9 cellular contexts compared by ENCODE assay signal in the genomic region with DNA sequence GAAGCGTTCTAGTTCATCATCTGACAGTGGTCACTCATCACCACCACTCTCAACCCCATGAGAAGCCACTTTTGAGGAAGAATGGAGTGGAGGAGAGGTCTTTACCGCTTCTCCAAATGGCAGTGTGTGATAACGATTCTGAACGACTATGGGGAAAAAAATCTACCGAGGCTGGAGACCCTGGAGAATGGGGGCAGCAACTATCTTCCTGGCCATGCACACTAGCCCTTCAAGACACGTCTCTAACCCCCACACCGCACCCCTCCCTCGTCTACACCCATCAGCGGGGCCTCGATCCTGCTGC. TPM values are rescaled to one million over a fixed set of nuclear protein-coding genes. Genes with fewer than 3 reads are reported as not detected.
A peak's percentile ranks its signal among the peaks of the same experiment; 100 is the strongest.
DNase-seq lines count a peak whose midpoint lies in the region; ATAC-seq and TF ChIP-seq lines count a peak whose summit lies in the region.
"Had no signal": no experiment of that assay in that cellular context is flagged by ENCODE, and none has a peak within 500 bp of the region (broad histone marks: within the 10 kb centered on the region; RNA-seq: fewer than 3 reads in every experiment).

No MANE protein-coding gene starts in this region.

- 1 to 2% methylated on average over 10 of the region's 10 CpGs for WGBS in esophagus squamous epithelium, 2 donors

- no peaks in the 10 kb centered on the region for H3K27me3 ChIP-seq in RWPE2 (ENCODE audit: insufficient read depth, poor library complexity, severe bottlenecking)
- H3K27me3 ChIP-seq in esophagus squamous epithelium, result no peaks in the 10 kb centered on the region
- H3K27me3 ChIP-seq in neutrophil, result no peaks in the 10 kb centered on the region

- H3K4me1 ChIP-seq in RWPE2 (ENCODE audit: insufficient read depth, poor library complexity, severe bottlenecking) (peaks cover 4% of the 10 kb centered on the region), esophagus squamous epithelium (peaks cover 7 to 20% (median 8%) of the 10 kb centered on the region in 3 donors), neutrophil (ENCODE audit: control insufficient read depth in 1 of 2, insufficient read depth in 1 of 2, low read depth in 1 of 2, low read length in 1 of 2) (peaks cover 50 to 51% of the 10 kb centered on the region in 2 experiments)

- peaks cover 8% of the 10 kb centered on the region for H3K36me3 ChIP-seq in RWPE2 (ENCODE audit: low read depth)
- peaks cover 7 to 36% (median 7%) of the 10 kb centered on the region in 3 donors for H3K36me3 ChIP-seq in esophagus squamous epithelium
- H3K36me3 ChIP-seq in neutrophil, result peaks cover 28% of the 10 kb centered on the region

- H3K27ac ChIP-seq in 22Rv1 (peak overlapping the region; percentile 82), RWPE2 (ENCODE audit: poor library complexity, severe bottlenecking) (peak overlapping the region; percentile 52), esophagus squamous epithelium (peak overlapping the region; percentile 80 to 90 (median 86)), neutrophil (peak overlapping the region; percentile 89)

- H3K9me3 ChIP-seq in RWPE2 (ENCODE audit: severe bottlenecking), result no peaks in the 10 kb centered on the region
- H3K9me3 ChIP-seq in esophagus squamous epithelium, result no peaks in the 10 kb centered on the region
- H3K9me3 ChIP-seq in neutrophil, result no peaks in the 10 kb centered on the region

- ATAC-seq in GM19455 (IDR thresholded peaks at IDR 0.05; ENCODE audit: unreplicated experiment) (peak; percentile 22), RWPE2 (ENCODE audit: low read depth) (peak; percentile 28), HG02970 (IDR thresholded peaks at IDR 0.05; ENCODE audit: low FRiP score, unreplicated experiment) (no peak), GM18517 (IDR thresholded peaks at IDR 0.05; ENCODE audit: unreplicated experiment) (no peak)

- intact Hi-C loops in esophagus squamous epithelium (cut with DNase I), result loop anchor here (10.0 kb wide), 1 partner anchor 48 kb away; no protein-coding TSS in a partner anchor

- no peak for TF ChIP-seq CTCF in 22Rv1 (IDR thresholded peaks at IDR 0.05)
- TF ChIP-seq CTCF in RWPE2 (IDR thresholded peaks at IDR 0.05; ENCODE audit: poor library complexity, severe bottlenecking), result no peak
- no peak for TF ChIP-seq CTCF in esophagus squamous epithelium (IDR thresholded peaks at IDR 0.05)
- TF ChIP-seq CTCF in neutrophil (IDR thresholded peaks at IDR 0.05), result no peak

- H3K4me3 ChIP-seq in RWPE2 (ENCODE audit: severe bottlenecking) (peak overlapping the region; percentile 66), esophagus squamous epithelium (peak overlapping the region; percentile 68 to 89 (median 76)), neutrophil (ENCODE audit: low read depth in 1 of 2, low read length in 1 of 2) (peak overlapping the region; percentile 78 to 82)

- TF ChIP-seq POLR2A in esophagus squamous epithelium (IDR thresholded peaks at IDR 0.05), result no peak

- DNase-seq in RWPE2 (ENCODE audit: low spot score), result no peak
- DNase-seq in esophagus squamous epithelium (lab: John Stamatoyannopoulos, UW), result no peak
- no peak for DNase-seq in SHP77 treated with DMSO at 0.1 percent for 48 hours (lab: John Stamatoyannopoulos, UW)

RNA-seq across cellular contexts. Expression of a gene that starts 0.4 kb away (rescaled TPM):
- 10 to 100 TPM in 3 of 4 donors, 1 to 10 TPM in 1; 8.3 to 37.0 (median 26.9) TPM for total RNA-seq in esophagus squamous epithelium

RNA-seq across cellular contexts. Expression of a gene that starts 15.3 kb away (rescaled TPM):
- 1 to 10 TPM in 2 of 4 donors, under 1 TPM in 1, not detected in 1; 0.35 to 4.0 (median 3.2) TPM for total RNA-seq in esophagus squamous epithelium

RNA-seq across cellular contexts. Expression of a gene that starts 26.6 kb away (rescaled TPM):
- total RNA-seq in esophagus squamous epithelium, result 10 to 100 TPM; 19.6 to 36.2 (median 26.8) TPM

RNA-seq across cellular contexts. Expression of a gene that starts 26.8 kb away (rescaled TPM):
- total RNA-seq in esophagus squamous epithelium, result 10 to 100 TPM; 12.8 to 46.0 (median 17.4) TPM
- total RNA-seq: glomerular endothelial cell had no signal

RNA-seq across cellular contexts. Expression of a gene that starts 38.1 kb away (rescaled TPM):
- total RNA-seq in esophagus squamous epithelium, result under 1 TPM in 2 of 4 donors, not detected in 2; 0.11 to 0.19 TPM
- total RNA-seq: glomerular endothelial cell had no signal

Comparison
In these comparisons a context has a peak if more than half of its experiments do, and no peak if none do; other contexts are left out.
1. ATAC-seq: peak in GM19455 (single experiment) and RWPE2 (single experiment); none in HG02970 (single experiment) and GM18517 (single experiment).
2. Peak in every context shown above with its lines, with median percentiles within 50 percentile points of each other: H3K27ac ChIP-seq and H3K4me3 ChIP-seq.